Comparison of ENCODE assay signal across 8 cellular contexts in genomic region chr20:10536531-10536930, GRCh38.
A peak's percentile ranks its signal among the peaks of the same experiment; 100 is the strongest.
DNase-seq lines count a peak whose midpoint lies in the region; ATAC-seq and TF ChIP-seq lines count a peak whose summit lies in the region.

No MANE protein-coding gene starts in this region.

- TF ChIP-seq CTCF in HFF-Myc (IDR thresholded peaks at IDR 0.05; ENCODE audit: low read depth, low read length, missing control alignments) (peak; percentile 31), VCaP (conservative IDR thresholded peaks at IDR 0.05) (peak; percentile 84), kidney epithelial cell (IDR thresholded peaks at IDR 0.05; ENCODE audit: insufficient read depth, low read length, poor library complexity, severe bottlenecking) (peak; percentile 56)

- no peak for ATAC-seq in HG02571 (IDR thresholded peaks at IDR 0.05; ENCODE audit: unreplicated experiment)
- no peak for ATAC-seq in Right ventricle myocardium inferior

- in situ Hi-C loops in Caki2 (cut with HindIII; ENCODE audit: low pct_unique_long_range_greater_than_20kb, low sequenced_read_pairs), result no loop called here

- H3K27me3 ChIP-seq in kidney epithelial cell (ENCODE audit: control insufficient read depth, insufficient read depth, low read length), result no peaks in the 10 kb centered on the region

- intact Hi-C loops in Right ventricle myocardium inferior (cut with DNase I), result no loop called here

- H3K27ac ChIP-seq in VCaP, result peak overlapping the region; percentile 21

- peak; percentile 37 for DNase-seq in Caki2 (ENCODE audit: low read depth)
- no peak for DNase-seq in HFF-Myc (ENCODE audit: extremely low read depth, low read depth)
- no peak for DNase-seq in kidney epithelial cell (ENCODE audit: low read depth)
- no peak for DNase-seq in hypothalamus (lab: John Stamatoyannopoulos, UW)
- DNase-seq in Right ventricle myocardium inferior (ENCODE audit: missing footprints), result no peak
- no peak for DNase-seq in COLO829 (ENCODE audit: low spot score)

- H3K4me3 ChIP-seq in HFF-Myc (replicated peaks; ENCODE audit: low read depth, low read length) (no peak overlapping the region), kidney epithelial cell (ENCODE audit: low read depth, low read length) (no peak overlapping the region)

- no peaks in the 10 kb centered on the region for H3K36me3 ChIP-seq in kidney epithelial cell (ENCODE audit: control insufficient read depth, insufficient read depth, low read length)

Comparison
In these comparisons a context has a peak if more than half of its experiments do, and no peak if none do; other contexts are left out.
1. CTCF ChIP-seq: peak in every context shown above with its lines; median percentile 84 in VCaP; 56 in kidney epithelial cell; 31 in HFF-Myc.